ENCODE assay signal across 25 cellular contexts in genomic region chr5:39040875-39041274, GRCh38. TPM values are rescaled to one million over a fixed set of nuclear protein-coding genes. Genes with fewer than 3 reads are reported as not detected.
DNase-seq lines count a peak whose midpoint lies in the region; ATAC-seq, FAIRE-seq and TF ChIP-seq lines count a peak whose summit lies in the region.
"Had no signal": no experiment of that assay in that cellular context is flagged by ENCODE, and none has a peak within 500 bp of the region (broad histone marks: within the 10 kb centered on the region; RNA-seq: fewer than 3 reads in every experiment).

No MANE protein-coding gene starts in this region.

- H3K27me3 ChIP-seq in left ventricle myocardium inferior (ENCODE audit: low read depth) (no peaks in the 10 kb centered on the region), K562 (ENCODE audit: control insufficient read depth in 2 of 2, insufficient read depth in 2 of 2, low read length in 2 of 2) (no peaks in the 10 kb centered on the region)
- H3K27me3 ChIP-seq: cardiac muscle cell, heart left ventricle, left lung, neutrophil, Peyer's patch, spleen, upper lobe of left lung had no signal

- WGBS in K562 (ENCODE audit: insufficient coverage, low coverage, missing lambda C conversion rate), result 31% methylated on average over 1 of the region's 1 CpG

- in situ Hi-C loops in K562 (cut with MboI), result no loop called here

- H3K27ac ChIP-seq in left ventricle myocardium inferior (replicated peaks) (no peak overlapping the region), K562 (ENCODE audit: extremely low read depth, low read depth, low read length) (no peak overlapping the region), RWPE1 (no peak overlapping the region)
- H3K27ac ChIP-seq: cardiac muscle cell, heart left ventricle, KMS-11, left lung, neutrophil, Peyer's patch, spleen, upper lobe of left lung had no signal

- no peaks in the 10 kb centered on the region for H4K20me1 ChIP-seq in K562 (replicated peaks; ENCODE audit: control insufficient read depth, insufficient read depth, low read length)

- no peak overlapping the region for H3K4me3 ChIP-seq in left ventricle myocardium inferior
- no peak overlapping the region for H3K4me3 ChIP-seq in K562
- H3K4me3 ChIP-seq: cardiac muscle cell, heart left ventricle, left lung, Peyer's patch, spleen, upper lobe of left lung had no signal

- TF ChIP-seq EP300 in K562 (IDR thresholded peaks at IDR 0.05; ENCODE audit: low read length), result no peak

- no peak overlapping the region for H3K9ac ChIP-seq in K562 (ENCODE audit: insufficient read depth in 1 of 2, low read depth in 2 of 2, low read length in 2 of 2)
- H3K9ac ChIP-seq: KMS-11 had no signal

- H3K36me3 ChIP-seq in left ventricle myocardium inferior (no peaks in the 10 kb centered on the region), K562 (ENCODE audit: control insufficient read depth, insufficient read depth, low read length) (no peaks in the 10 kb centered on the region; the same call in 2 of the 3 replicates)
- H3K36me3 ChIP-seq: cardiac muscle cell, heart left ventricle, left lung, neutrophil, Peyer's patch, upper lobe of left lung had no signal

- CTCF ChIA-PET in K562 (lab: Yijun Ruan, JAX; ENCODE audit: low intra/inter-chr PET ratio), result no interaction called here
- CTCF ChIA-PET in RWPE1 (lab: Yijun Ruan, JAX), result no interaction called here

- POLR2A ChIA-PET in K562 (lab: Yijun Ruan, JAX), result interaction anchor here (0.6 kb wide), 1 partner anchor 29 kb away, joined by 3 read pairs; no protein-coding TSS in a partner anchor
- POLR2A ChIA-PET in RWPE1 (lab: Yijun Ruan, JAX; ENCODE audit: low non-redundant PET), result no interaction called here

- TF ChIP-seq CTCF in left ventricle myocardium inferior (IDR thresholded peaks at IDR 0.05; ENCODE audit: borderline replicate concordance) (no peak), K562 (IDR thresholded peaks at IDR 0.05 in 2 of 3, conservative IDR thresholded peaks at IDR 0.05 in 1 of 3; ENCODE audit: insufficient read depth in 2 of 3, low read depth in 1 of 3, low read length in 3 of 3) (no peak), RWPE1 (conservative IDR thresholded peaks at IDR 0.05; ENCODE audit: low read depth) (no peak)

- no peak overlapping the region for H2AFZ ChIP-seq in K562 (ENCODE audit: low read depth, low read length)

- DNase-seq in DMS53 (lab: John Stamatoyannopoulos, UW) (peak; percentile 4), DMS53 treated with DMSO at 0.1 percent for 48 hours (lab: John Stamatoyannopoulos, UW; ENCODE audit: unreplicated experiment) (no peak), left cardiac atrium (peak; percentile 22), left ventricle myocardium inferior (no peak), K562 (ENCODE audit: extremely low read depth in 1 of 4, low spot score in 3 of 4) (no peak), RWPE1 (ENCODE audit: low spot score) (no peak), NCI-H446 (lab: John Stamatoyannopoulos, UW) (no peak)
- DNase-seq: activated CD4-positive, alpha-beta T cell treated with anti-CD3 and anti-CD28 coated beads, Interleukin-2, amount 50 U/mL, for 48 hours; activated naive CD4-positive, alpha-beta T cell treated with Interleukin-2 at 50 U/mL for 16 hours; activated T-cell treated with anti-CD3 and anti-CD28 coated beads for 4 hours; GDM1; left lung; MV-4-11; NCI-H187 treated with DMSO at 0.1 percent for 48 hours; spleen; stimulated activated CD4-positive, alpha-beta T cell treated with anti-CD3 and anti-CD28 coated beads, Interleukin-4, amount 100 ng/mL, for 4 hours; stimulated activated naive CD8-positive, alpha-beta T cell treated with anti-CD3 and anti-CD28 coated beads, Interleukin-15, amount 100 ng/mL, for 72 hours; upper lobe of left lung had no signal

- peaks cover 58% of the 10 kb centered on the region for H3K79me2 ChIP-seq in K562 (ENCODE audit: control insufficient read depth, insufficient read depth, low read length)

- intact Hi-C loops in left cardiac atrium (cut with DNase I), result no loop called here
- intact Hi-C loops in left ventricle myocardium inferior (cut with micrococcal nuclease), result no loop called here
- intact Hi-C loops in K562 (cut with micrococcal nuclease), result no loop called here

- FAIRE-seq in K562 (lab: Jason Lieb, UNC), result peak; percentile 37

- TF ChIP-seq RAD21 in K562 (CRISPR knock-in tag; conservative IDR thresholded peaks at IDR 0.05 in 1 of 2, IDR thresholded peaks at IDR 0.05 in 1 of 2), result no peak

- H3K4me2 ChIP-seq in K562 (ENCODE audit: insufficient read depth, low read length), result no peak overlapping the region
- H3K4me2 ChIP-seq: KMS-11 had no signal

- BruUV-seq in K562 (replicated peaks; lab: Mats Ljungman, UMichigan), result no TSS peak

- TF ChIP-seq POLR2A in K562 (conservative IDR thresholded peaks at IDR 0.05), result no peak

- no peaks in the 10 kb centered on the region for H3K9me1 ChIP-seq in K562 (ENCODE audit: control insufficient read depth, insufficient read depth, low read length)

- no peaks in the 10 kb centered on the region for H3K9me3 ChIP-seq in left ventricle myocardium inferior (replicated peaks)
- H3K9me3 ChIP-seq in K562 (replicated peaks; ENCODE audit: control insufficient read depth, insufficient read depth, low read depth, low read length), result no peaks in the 10 kb centered on the region
- H3K9me3 ChIP-seq: left lung, neutrophil, Peyer's patch, spleen, upper lobe of left lung had no signal

- peaks cover 51% of the 10 kb centered on the region for H3K4me1 ChIP-seq in left ventricle myocardium inferior
- H3K4me1 ChIP-seq in K562 (replicated peaks in 1 of 2; ENCODE audit: control insufficient read depth in 2 of 2, insufficient read depth in 2 of 2, low read length in 2 of 2), result no peaks in the 10 kb centered on the region
- H3K4me1 ChIP-seq: left lung had no signal

- ATAC-seq in left cardiac atrium (no peak), K562 (no peak), GM21390 (IDR thresholded peaks at IDR 0.05; ENCODE audit: unreplicated experiment) (no peak)
- ATAC-seq: heart left ventricle; left lung; SK-N-SH treated with all-trans-retinoic acid at 6 μM for 48 hours; stimulated activated naive CD8-positive, alpha-beta T cell treated with anti-CD3 and anti-CD28 coated beads, Interleukin-15, amount 100 ng/mL, for 72 hours had no signal

TF ChIP-seq in K562, 482 proteins besides CTCF, POLR2A, EP300 and RAD21 (continues in another document):
- TF ChIP-seq ELF2 (CRISPR knock-in tag; IDR thresholded peaks at IDR 0.05), result no peak
- peak; percentile 68 for TF ChIP-seq NFIX (CRISPR knock-in tag; IDR thresholded peaks at IDR 0.05; ENCODE audit: low read depth)
- no peak for TF ChIP-seq ZNF280B (CRISPR knock-in tag; IDR thresholded peaks at IDR 0.05)
- no peak for TF ChIP-seq RBFOX2 (IDR thresholded peaks at IDR 0.05; ENCODE audit: low read depth, low read length)
- TF ChIP-seq ESRRB (CRISPR knock-in tag; IDR thresholded peaks at IDR 0.05; ENCODE audit: borderline replicate concordance), result no peak
- TF ChIP-seq MYBL2 (IDR thresholded peaks at IDR 0.05; ENCODE audit: low read depth), result no peak
- no peak for TF ChIP-seq MYBL2 (CRISPR knock-in tag; IDR thresholded peaks at IDR 0.05; ENCODE audit: borderline replicate concordance)
- no peak for TF ChIP-seq BMI1 (IDR thresholded peaks at IDR 0.05; ENCODE audit: low read length)
- no peak for TF ChIP-seq ETV6 (IDR thresholded peaks at IDR 0.05; ENCODE audit: borderline replicate concordance in 1 of 2, low read depth in 2 of 2, low read length in 1 of 2)
- TF ChIP-seq ETV6 (CRISPR knock-in tag; IDR thresholded peaks at IDR 0.05; ENCODE audit: borderline replicate concordance), result no peak
- TF ChIP-seq NR4A1 (CRISPR knock-in tag; IDR thresholded peaks at IDR 0.05), result no peak
- TF ChIP-seq NR4A1 (tag; IDR thresholded peaks at IDR 0.05), result no peak
- no peak for TF ChIP-seq ZFP1 (CRISPR knock-in tag; IDR thresholded peaks at IDR 0.05)
- no peak for TF ChIP-seq PHTF2 (CRISPR knock-in tag; IDR thresholded peaks at IDR 0.05)
- peak; percentile 96 for TF ChIP-seq NFIC (IDR thresholded peaks at IDR 0.05)
- no peak for TF ChIP-seq PCBP1 (IDR thresholded peaks at IDR 0.05; ENCODE audit: low read depth, low read length, poor library complexity, severe bottlenecking)
- TF ChIP-seq RBM25 (IDR thresholded peaks at IDR 0.05; ENCODE audit: low read depth, low read length, severe bottlenecking), result no peak

RNA-seq across cellular contexts. Expression of gene RICTOR, which starts 33.3 kb away (rescaled TPM):
- total RNA-seq in left cardiac atrium, result 10 to 100 TPM; 22.7 to 28.3 TPM
- total RNA-seq in left ventricle myocardium inferior, result 35.0 TPM
- total RNA-seq in K562 (2011; cell fraction: chromatin; rRNA removed; ENCODE audit: low replicate concordance), result 131 and 332 TPM in 2 replicates
- total RNA-seq in K562 (2011; cell fraction: nucleolus; rRNA removed), result 38.0 and 56.7 TPM in 2 replicates
- 86.9 and 126 TPM in 2 replicates for total RNA-seq in K562 (2011; cell fraction: nucleoplasm; rRNA removed)
- 18.1 and 22.6 TPM in 2 replicates for total RNA-seq in K562 (2014; rRNA removed)
- 37.6 and 47.4 TPM in 2 replicates for total RNA-seq in K562 (2014; rRNA removed; fragmentation: Illumina TruSeq; extraction: Trizol)
- total RNA-seq in K562 (2015; rRNA removed; fragmentation: Illumina TruSeq; extraction: Trizol), result 32.3 and 35.2 TPM in 2 replicates
- total RNA-seq in K562 (2021), result 41.0 and 43.2 TPM in 2 replicates
- 31.7 and 46.6 TPM in 2 replicates for polyA plus RNA-seq in K562 (2011; rRNA removed)
- 9.1 and 16.2 TPM in 2 replicates for polyA plus RNA-seq in K562 (2011; cell fraction: cytosol; rRNA removed)
- polyA plus RNA-seq in K562 (2011; cell fraction: nucleus; rRNA removed), result 58.1 and 62.5 TPM in 2 replicates
- polyA plus RNA-seq in K562 (2012), result 11.7 and 13.1 TPM in 2 replicates
- polyA plus RNA-seq in K562 (2014; fragmentation: Illumina TruSeq; extraction: Trizol), result 18.8 and 19.7 TPM in 2 replicates
- 10 to 100 TPM; 13.9 to 15.9 TPM for polyA plus RNA-seq in K562 (2014; fragmentation: Nextera tagmentation; extraction: Ambion mirVana)
- 14.2 and 17.0 TPM in 2 replicates for polyA plus RNA-seq in K562 (2014; rRNA removed)
- polyA minus RNA-seq in K562 (2011; rRNA and poly(A)+ RNA removed), result 205 and 242 TPM in 2 replicates
- polyA minus RNA-seq in K562 (2011; cell fraction: cytosol; rRNA and poly(A)+ RNA removed), result 41.3 and 55.6 TPM in 2 replicates
- polyA minus RNA-seq in K562 (2011; cell fraction: nucleus; rRNA and poly(A)+ RNA removed), result 123 and 176 TPM in 2 replicates

Comparison
In these comparisons a context has a peak if more than half of its experiments do, and no peak if none do; other contexts are left out.
1. DNase-seq: peak in DMS53 (single experiment) and left cardiac atrium (single experiment); none in DMS53 treated with DMSO at 0.1 percent for 48 hours (single experiment), left ventricle myocardium inferior (single experiment), K562 (0 of 4), RWPE1 (single experiment) and NCI-H446 (0 of 2).